Comparison of ENCODE assay signal across 25 cellular contexts in the genomic region with DNA sequence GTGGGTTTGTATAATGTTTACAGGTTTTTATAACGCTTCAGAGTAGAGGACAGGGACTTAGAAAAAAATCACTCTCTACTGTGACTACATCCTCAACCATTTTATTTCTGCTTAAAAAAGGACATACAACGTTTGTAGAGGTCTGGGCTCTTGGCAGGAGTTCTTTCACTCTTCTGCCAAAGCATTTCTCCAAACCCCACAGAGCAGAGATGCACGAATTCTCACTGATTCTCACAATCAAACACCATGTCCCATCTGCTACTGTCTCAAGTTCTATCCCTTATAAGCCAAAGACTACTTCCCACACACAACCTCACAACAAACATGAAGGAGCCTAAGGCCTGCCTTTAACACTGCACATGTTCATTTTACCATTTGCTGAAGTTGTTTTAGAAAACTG. TPM values are rescaled to one million over a fixed set of nuclear protein-coding genes. Genes with fewer than 3 reads are reported as not detected.
A peak's percentile ranks its signal among the peaks of the same experiment; 100 is the strongest.
DNase-seq lines count a peak whose midpoint lies in the region; ATAC-seq and TF ChIP-seq lines count a peak whose summit lies in the region.
"Had no signal": no experiment of that assay in that cellular context is flagged by ENCODE, and none has a peak within 500 bp of the region (broad histone marks: within the 10 kb centered on the region; RNA-seq: fewer than 3 reads in every experiment).

No MANE protein-coding gene starts in this region.

- intact Hi-C loops in CD14-positive monocyte (cut with micrococcal nuclease) = no loop called here

- no peak for DNase-seq in activated T-cell treated with anti-CD3 and anti-CD28 coated beads, Interleukin-2, amount 50 U/mL, for 24 hours
- DNase-seq in activated T-cell treated with anti-CD3 and anti-CD28 coated beads, Interleukin-2, amount 50 U/mL, for 1 hour = no peak
- peak; percentile 29 for DNase-seq in inferior parietal cortex (ENCODE audit: extremely low spot score)
- no peak for DNase-seq in stimulated activated effector memory CD8-positive, alpha-beta T cell treated with anti-CD3 and anti-CD28 coated beads, Interleukin-12 subunit alpha, Interleukin-12 subunit beta, amount 100 ng/mL, for 72 hours (ENCODE audit: low spot score in 2 of 2)
- no peak for DNase-seq in CD14-positive monocyte (ENCODE audit: low spot score)
- DNase-seq in natural killer cell treated with Interleukin-12 subunit alpha and Interleukin-12 subunit beta and Interleukin-15 and Interleukin-18, amount 100 ng/mL, for 72 hours (ENCODE audit: low spot score) = no peak
- DNase-seq: activated CD4-positive, CD25-positive, alpha-beta regulatory T cell; activated CD8-positive, alpha-beta memory T cell treated with anti-CD3 and anti-CD28 coated beads, Interleukin-2, amount 50 U/mL, for 4 hours; CD8-positive, alpha-beta T cell; DMS 273 treated with DMSO at 0.1 percent for 48 hours; effector memory CD4-positive, alpha-beta T cell; EL; kidney; natural killer cell; NCI-H1048; NCI-H1694; NCI-H82; thyroid gland had no signal

- H3K9me3 Mint-ChIP-seq in activated T-cell treated with anti-CD3 and anti-CD28 coated beads, Interleukin-2, amount 50 U/mL, for 24 hours = no peaks in the 10 kb centered on the region
- H3K9me3 Mint-ChIP-seq in brain (no peaks in the 10 kb centered on the region), CD14-positive monocyte (no peaks in the 10 kb centered on the region)
- H3K9me3 Mint-ChIP-seq in stimulated activated effector memory CD8-positive, alpha-beta T cell treated with anti-CD3 and anti-CD28 coated beads, Interleukin-12 subunit alpha, Interleukin-12 subunit beta, amount 100 ng/mL, for 72 hours = no peaks in the 10 kb centered on the region
- no peaks in the 10 kb centered on the region for H3K9me3 Mint-ChIP-seq in natural killer cell treated with Interleukin-12 subunit alpha and Interleukin-12 subunit beta and Interleukin-15 and Interleukin-18, amount 100 ng/mL, for 72 hours
- H3K9me3 Mint-ChIP-seq: CD8-positive, alpha-beta T cell; mesothelial cell of epicardium; natural killer cell; stimulated activated naive CD8-positive, alpha-beta T cell treated with anti-CD3 and anti-CD28 coated beads, Interleukin-15, Interleukin-2, amounts not matched to agents 100 ng/mL and 50 ng/mL, for 24 hours had no signal

- ATAC-seq in stimulated activated effector memory CD8-positive, alpha-beta T cell treated with anti-CD3 and anti-CD28 coated beads, Interleukin-12 subunit alpha, Interleukin-12 subunit beta, amount 100 ng/mL, for 72 hours = no peak
- no peak for ATAC-seq in natural killer cell treated with Interleukin-12 subunit alpha and Interleukin-12 subunit beta and Interleukin-15 and Interleukin-18, amount 100 ng/mL, for 72 hours
- no peak for ATAC-seq in GM19452 (IDR thresholded peaks at IDR 0.05; ENCODE audit: unreplicated experiment)
- ATAC-seq: CD8-positive, alpha-beta T cell; GM12878; K562; natural killer cell had no signal

- H3K4me3 Mint-ChIP-seq in activated T-cell treated with anti-CD3 and anti-CD28 coated beads, Interleukin-2, amount 50 U/mL, for 24 hours = no peak overlapping the region
- H3K4me3 Mint-ChIP-seq in brain (peak overlapping the region in 2 of 5 experiments; percentile 2 to 3), CD14-positive monocyte (no peak overlapping the region)
- no peak overlapping the region for H3K4me3 Mint-ChIP-seq in stimulated activated effector memory CD8-positive, alpha-beta T cell treated with anti-CD3 and anti-CD28 coated beads, Interleukin-12 subunit alpha, Interleukin-12 subunit beta, amount 100 ng/mL, for 72 hours
- H3K4me3 Mint-ChIP-seq in natural killer cell treated with Interleukin-12 subunit alpha and Interleukin-12 subunit beta and Interleukin-15 and Interleukin-18, amount 100 ng/mL, for 72 hours = no peak overlapping the region
- H3K4me3 Mint-ChIP-seq: activated naive CD8-positive, alpha-beta T cell; CD8-positive, alpha-beta T cell; mesothelial cell of epicardium; natural killer cell; stimulated activated naive CD8-positive, alpha-beta T cell treated with anti-CD3 and anti-CD28 coated beads, Interleukin-15, Interleukin-2, amounts not matched to agents 100 ng/mL and 50 ng/mL, for 24 hours had no signal

- TF ChIP-seq CTCF in brain (conservative IDR thresholded peaks at IDR 0.05) (no peak), CD14-positive monocyte (IDR thresholded peaks at IDR 0.05) (no peak)

- H3K36me3 Mint-ChIP-seq in activated T-cell treated with anti-CD3 and anti-CD28 coated beads, Interleukin-2, amount 50 U/mL, for 24 hours (ENCODE audit: low read depth) = peaks cover 67% of the 10 kb centered on the region
- peaks cover 43% of the 10 kb centered on the region for H3K36me3 Mint-ChIP-seq in brain
- peaks cover 61% of the 10 kb centered on the region for H3K36me3 Mint-ChIP-seq in stimulated activated effector memory CD8-positive, alpha-beta T cell treated with anti-CD3 and anti-CD28 coated beads, Interleukin-12 subunit alpha, Interleukin-12 subunit beta, amount 100 ng/mL, for 72 hours
- peaks cover 33 to 59% of the 10 kb centered on the region in 2 donors for H3K36me3 Mint-ChIP-seq in CD14-positive monocyte
- H3K36me3 Mint-ChIP-seq in natural killer cell treated with Interleukin-12 subunit alpha and Interleukin-12 subunit beta and Interleukin-15 and Interleukin-18, amount 100 ng/mL, for 72 hours = peaks cover 16% of the 10 kb centered on the region
- H3K36me3 Mint-ChIP-seq: activated naive CD8-positive, alpha-beta T cell; natural killer cell had no signal

- no peaks in the 10 kb centered on the region for H3K27me3 Mint-ChIP-seq in activated T-cell treated with anti-CD3 and anti-CD28 coated beads, Interleukin-2, amount 50 U/mL, for 24 hours
- no peaks in the 10 kb centered on the region for H3K27me3 Mint-ChIP-seq in brain
- peaks cover 0 to 3% (median 2%) of the 10 kb centered on the region in 3 donors for H3K27me3 Mint-ChIP-seq in CD14-positive monocyte (ENCODE audit: low read depth in 3 of 3)
- no peaks in the 10 kb centered on the region for H3K27me3 Mint-ChIP-seq in natural killer cell treated with Interleukin-12 subunit alpha and Interleukin-12 subunit beta and Interleukin-15 and Interleukin-18, amount 100 ng/mL, for 72 hours
- H3K27me3 Mint-ChIP-seq: activated naive CD8-positive, alpha-beta T cell; stimulated activated naive CD8-positive, alpha-beta T cell treated with anti-CD3 and anti-CD28 coated beads, Interleukin-15, Interleukin-2, amounts not matched to agents 100 ng/mL and 50 ng/mL, for 24 hours had no signal

- H3K4me1 Mint-ChIP-seq in activated T-cell treated with anti-CD3 and anti-CD28 coated beads, Interleukin-2, amount 50 U/mL, for 24 hours (ENCODE audit: low read depth) = no peaks in the 10 kb centered on the region
- H3K4me1 Mint-ChIP-seq in brain = peaks cover 15% of the 10 kb centered on the region
- peaks cover 2% of the 10 kb centered on the region for H3K4me1 Mint-ChIP-seq in stimulated activated effector memory CD8-positive, alpha-beta T cell treated with anti-CD3 and anti-CD28 coated beads, Interleukin-12 subunit alpha, Interleukin-12 subunit beta, amount 100 ng/mL, for 72 hours
- peaks cover 2% of the 10 kb centered on the region for H3K4me1 Mint-ChIP-seq in CD14-positive monocyte
- H3K4me1 Mint-ChIP-seq in natural killer cell treated with Interleukin-12 subunit alpha and Interleukin-12 subunit beta and Interleukin-15 and Interleukin-18, amount 100 ng/mL, for 72 hours (ENCODE audit: low read depth in 2 of 2) = peaks cover 2 to 6% of the 10 kb centered on the region in 2 donors
- H3K4me1 Mint-ChIP-seq: mesothelial cell of epicardium had no signal

- peak overlapping the region; percentile 4 for H3K27ac Mint-ChIP-seq in activated T-cell treated with anti-CD3 and anti-CD28 coated beads, Interleukin-2, amount 50 U/mL, for 24 hours
- H3K27ac Mint-ChIP-seq in brain (peak overlapping the region in 4 of 5 experiments; percentile 5 to 63 (median 34)), CD14-positive monocyte (no peak overlapping the region)
- H3K27ac Mint-ChIP-seq in stimulated activated effector memory CD8-positive, alpha-beta T cell treated with anti-CD3 and anti-CD28 coated beads, Interleukin-12 subunit alpha, Interleukin-12 subunit beta, amount 100 ng/mL, for 72 hours = peak overlapping the region; percentile 18
- no peak overlapping the region for H3K27ac Mint-ChIP-seq in natural killer cell treated with Interleukin-12 subunit alpha and Interleukin-12 subunit beta and Interleukin-15 and Interleukin-18, amount 100 ng/mL, for 72 hours
- H3K27ac Mint-ChIP-seq: activated naive CD8-positive, alpha-beta T cell; CD8-positive, alpha-beta T cell; mesothelial cell of epicardium; natural killer cell; stimulated activated naive CD8-positive, alpha-beta T cell treated with anti-CD3 and anti-CD28 coated beads, Interleukin-15, Interleukin-2, amounts not matched to agents 100 ng/mL and 50 ng/mL, for 24 hours had no signal

RNA-seq across cellular contexts. Expression of a gene that starts 7.0 kb away (rescaled TPM):
- polyA plus RNA-seq in brain (ENCODE audit: insufficient read depth, low read depth, low replicate concordance) (26.5 TPM), CD14-positive monocyte (10 to 100 TPM; 13.5 to 21.7 TPM)
- 100 to 1,000 TPM in 1 of 2 donors, 10 to 100 TPM in 1; 67.6 to 107 TPM for total RNA-seq in natural killer cell treated with Interleukin-12 subunit alpha and Interleukin-12 subunit beta and Interleukin-15 and Interleukin-18, amount 100 ng/mL, for 72 hours

Comparison
In these comparisons a context has a peak if more than half of its experiments do, and no peak if none do; other contexts are left out.
1. H3K27ac Mint-ChIP-seq: peak in activated T-cell treated with anti-CD3 and anti-CD28 coated beads, Interleukin-2, amount 50 U/mL, for 24 hours (single experiment), brain (4 of 5) and stimulated activated effector memory CD8-positive, alpha-beta T cell treated with anti-CD3 and anti-CD28 coated beads, Interleukin-12 subunit alpha, Interleukin-12 subunit beta, amount 100 ng/mL, for 72 hours (single experiment); none in CD14-positive monocyte (0 of 7) and natural killer cell treated with Interleukin-12 subunit alpha and Interleukin-12 subunit beta and Interleukin-15 and Interleukin-18, amount 100 ng/mL, for 72 hours (0 of 2).